ENCODE assay signal across 1 cellular context in genomic region chr3:39287216-39287858, GRCh38.
A peak's percentile ranks its signal among the peaks of the same experiment; 100 is the strongest.
TF ChIP-seq lines count a peak whose summit lies in the region.

No MANE protein-coding gene starts in this region.

TF ChIP-seq in K562, 482 proteins besides CTCF, POLR2A, EP300 and RAD21 (continued from another document and continues in another):
- 0 out of 2 replicates have a peak, but pooled peaks have one; percentile 39 for TF ChIP-seq AFF4 (CRISPR knock-in tag; IDR thresholded peaks at IDR 0.05)
- TF ChIP-seq MCM5 (IDR thresholded peaks at IDR 0.05; ENCODE audit: low read depth), result no peak
- TF ChIP-seq MTA2 (IDR thresholded peaks at IDR 0.05; ENCODE audit: low read depth), result no peak
- TF ChIP-seq HNRNPL (IDR thresholded peaks at IDR 0.05; ENCODE audit: low read depth, low read length), result no peak
- TF ChIP-seq ZNF609 (CRISPR knock-in tag; IDR thresholded peaks at IDR 0.05; ENCODE audit: borderline replicate concordance), result no peak
- no peak for TF ChIP-seq NFYB (IDR thresholded peaks at IDR 0.05; ENCODE audit: extremely low read depth, insufficient read length)
- TF ChIP-seq E2F6 (IDR thresholded peaks at IDR 0.05; ENCODE audit: borderline replicate concordance in 1 of 2, extremely low read depth in 1 of 2, insufficient read depth in 1 of 2, insufficient read length in 1 of 2, low read depth in 1 of 2, low read length in 1 of 2, poor library complexity in 1 of 2, severe bottlenecking in 1 of 2), result peak in 1 of 2 experiments; percentile 74
- TF ChIP-seq CBX1 (IDR thresholded peaks at IDR 0.05; ENCODE audit: low read depth), result no peak
- TF ChIP-seq HEY1 (CRISPR knock-in tag; IDR thresholded peaks at IDR 0.05; ENCODE audit: borderline replicate concordance), result no peak
- no peak for TF ChIP-seq POLR2G (IDR thresholded peaks at IDR 0.05; ENCODE audit: low read depth, low read length)
- TF ChIP-seq VEZF1 (CRISPR knock-in tag; IDR thresholded peaks at IDR 0.05), result 0 out of 2 replicates have a peak, but pooled peaks have one; percentile 24
- no peak for TF ChIP-seq HIVEP1 (CRISPR knock-in tag; IDR thresholded peaks at IDR 0.05)
- no peak for TF ChIP-seq CHCHD3 (CRISPR knock-in tag; IDR thresholded peaks at IDR 0.05)
- TF ChIP-seq CXXC5 (CRISPR knock-in tag; IDR thresholded peaks at IDR 0.05), result peak; percentile 57
- no peak for TF ChIP-seq ZFP36 (IDR thresholded peaks at IDR 0.05; ENCODE audit: low read depth, low read length, partially characterized antibody)
- TF ChIP-seq SRSF7 (optimal IDR thresholded peaks at IDR 0.05; ENCODE audit: low read depth, low read length), result no peak
- no peak for TF ChIP-seq FOXM1 (IDR thresholded peaks at IDR 0.05; ENCODE audit: low read depth)
- TF ChIP-seq FOXM1 (CRISPR knock-in tag; IDR thresholded peaks at IDR 0.05; ENCODE audit: low read depth), result no peak
- TF ChIP-seq SMARCB1 (IDR thresholded peaks at IDR 0.05; ENCODE audit: insufficient read length, low read depth), result no peak
- 0 out of 2 replicates have a peak, but pooled peaks have one; percentile 34 for TF ChIP-seq SMARCC2 (IDR thresholded peaks at IDR 0.05; ENCODE audit: low read depth)
- TF ChIP-seq GMEB1 (CRISPR knock-in tag; IDR thresholded peaks at IDR 0.05), result no peak
- peak; percentile 91 for TF ChIP-seq MGA (IDR thresholded peaks at IDR 0.05)
- TF ChIP-seq ZNF778 (CRISPR knock-in tag; IDR thresholded peaks at IDR 0.05), result no peak
- TF ChIP-seq ELF4 (CRISPR knock-in tag; IDR thresholded peaks at IDR 0.05), result no peak
- no peak for TF ChIP-seq KDM1A (IDR thresholded peaks at IDR 0.05)
- no peak for TF ChIP-seq YBX1 (IDR thresholded peaks at IDR 0.05)
- TF ChIP-seq USF1 (CRISPR knock-in tag; IDR thresholded peaks at IDR 0.05), result no peak
- TF ChIP-seq DMBX1 (CRISPR knock-in tag; IDR thresholded peaks at IDR 0.05; ENCODE audit: borderline replicate concordance), result peak; percentile 83; the same call in 1 of the 2 replicates
- no peak for TF ChIP-seq TCF15 (CRISPR knock-in tag; IDR thresholded peaks at IDR 0.05)
- no peak for TF ChIP-seq POLR2AphosphoS5 (IDR thresholded peaks at IDR 0.05; ENCODE audit: control insufficient read depth, insufficient read depth, low read depth, low read length)
- TF ChIP-seq TCFL5 (CRISPR knock-in tag; conservative IDR thresholded peaks at IDR 0.05), result no peak
